1 cellular context compared by ENCODE assay signal in the genomic region with DNA sequence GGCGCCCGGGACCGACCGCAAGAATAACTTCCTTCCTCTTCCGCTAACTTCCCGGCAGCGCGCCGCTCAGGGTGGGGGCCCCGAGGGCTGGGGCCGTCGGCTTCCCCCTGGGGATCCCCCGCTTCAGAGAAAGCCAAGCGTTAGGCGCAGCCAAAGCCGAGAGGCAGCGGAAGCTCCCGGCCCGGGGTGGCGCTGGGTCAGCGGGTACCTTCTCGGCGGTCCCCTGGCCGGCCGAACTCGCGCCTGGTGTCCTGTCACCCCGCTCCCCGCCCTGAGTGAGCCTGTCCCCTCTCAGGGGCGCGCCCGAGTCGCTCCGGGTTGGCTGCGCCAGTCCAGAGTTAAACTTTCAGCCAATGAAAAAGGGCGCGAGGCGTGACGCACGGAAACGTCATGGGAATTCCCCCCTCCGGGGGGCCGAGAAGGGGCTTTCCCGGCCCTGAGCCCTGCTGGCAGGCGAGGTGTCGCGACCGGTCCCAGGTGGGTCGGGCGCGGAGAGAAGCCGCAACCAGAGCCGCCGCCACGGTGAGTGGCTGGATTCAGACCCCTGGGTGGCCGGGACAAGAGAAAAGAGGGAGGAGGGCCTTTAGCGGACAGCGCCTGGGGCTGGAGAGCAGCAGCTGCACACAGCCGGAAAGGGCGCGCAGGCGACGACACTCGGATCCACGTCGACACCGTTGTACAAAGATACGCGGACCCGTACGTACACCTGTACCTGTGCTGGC.
A peak's percentile ranks its signal among the peaks of the same experiment; 100 is the strongest.
TF ChIP-seq lines count a peak whose summit lies in the region.

No MANE protein-coding gene starts in this region.

TF ChIP-seq in GM12878, 131 proteins besides CTCF, POLR2A, EP300 and RAD21 (continued from another document):
- TF ChIP-seq, protein P1, sequence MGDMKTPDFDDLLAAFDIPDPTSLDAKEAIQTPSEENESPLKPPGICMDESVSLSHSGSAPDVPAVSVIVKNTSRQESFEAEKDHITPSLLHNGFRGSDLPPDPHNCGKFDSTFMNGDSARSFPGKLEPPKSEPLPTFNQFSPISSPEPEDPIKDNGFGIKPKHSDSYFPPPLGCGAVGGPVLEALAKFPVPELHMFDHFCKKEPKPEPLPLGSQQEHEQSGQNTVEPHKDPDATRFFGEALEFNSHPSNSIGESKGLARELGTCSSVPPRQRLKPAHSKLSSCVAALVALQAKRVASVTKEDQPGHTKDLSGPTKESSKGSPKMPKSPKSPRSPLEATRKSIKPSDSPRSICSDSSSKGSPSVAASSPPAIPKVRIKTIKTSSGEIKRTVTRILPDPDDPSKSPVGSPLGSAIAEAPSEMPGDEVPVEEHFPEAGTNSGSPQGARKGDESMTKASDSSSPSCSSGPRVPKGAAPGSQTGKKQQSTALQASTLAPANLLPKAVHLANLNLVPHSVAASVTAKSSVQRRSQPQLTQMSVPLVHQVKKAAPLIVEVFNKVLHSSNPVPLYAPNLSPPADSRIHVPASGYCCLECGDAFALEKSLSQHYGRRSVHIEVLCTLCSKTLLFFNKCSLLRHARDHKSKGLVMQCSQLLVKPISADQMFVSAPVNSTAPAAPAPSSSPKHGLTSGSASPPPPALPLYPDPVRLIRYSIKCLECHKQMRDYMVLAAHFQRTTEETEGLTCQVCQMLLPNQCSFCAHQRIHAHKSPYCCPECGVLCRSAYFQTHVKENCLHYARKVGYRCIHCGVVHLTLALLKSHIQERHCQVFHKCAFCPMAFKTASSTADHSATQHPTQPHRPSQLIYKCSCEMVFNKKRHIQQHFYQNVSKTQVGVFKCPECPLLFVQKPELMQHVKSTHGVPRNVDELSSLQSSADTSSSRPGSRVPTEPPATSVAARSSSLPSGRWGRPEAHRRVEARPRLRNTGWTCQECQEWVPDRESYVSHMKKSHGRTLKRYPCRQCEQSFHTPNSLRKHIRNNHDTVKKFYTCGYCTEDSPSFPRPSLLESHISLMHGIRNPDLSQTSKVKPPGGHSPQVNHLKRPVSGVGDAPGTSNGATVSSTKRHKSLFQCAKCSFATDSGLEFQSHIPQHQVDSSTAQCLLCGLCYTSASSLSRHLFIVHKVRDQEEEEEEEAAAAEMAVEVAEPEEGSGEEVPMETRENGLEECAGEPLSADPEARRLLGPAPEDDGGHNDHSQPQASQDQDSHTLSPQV (IDR thresholded peaks at IDR 0.05), result no peak
- TF ChIP-seq NFXL1 (IDR thresholded peaks at IDR 0.05; ENCODE audit: borderline replicate concordance) (no peak), NKRF (conservative IDR thresholded peaks at IDR 0.05) (peak; percentile 83), ATF7 (IDR thresholded peaks at IDR 0.05; ENCODE audit: low read depth) (peak; percentile 81; the same call in 1 of the 2 replicates), BRCA1 (IDR thresholded peaks at IDR 0.05; ENCODE audit: low read depth, low read length) (no peak), ETV6 (conservative IDR thresholded peaks at IDR 0.05 in 1 of 2, IDR thresholded peaks at IDR 0.05 in 1 of 2; ENCODE audit: borderline replicate concordance in 1 of 2, low read depth in 1 of 2) (peak; percentile 100), RELA (IDR thresholded peaks at IDR 0.05; ENCODE audit: borderline replicate concordance, partially characterized antibody) (peak; percentile 100), ZNF217 (IDR thresholded peaks at IDR 0.05) (no peak), KDM1A (IDR thresholded peaks at IDR 0.05; ENCODE audit: borderline replicate concordance) (no peak), SUZ12 (IDR thresholded peaks at IDR 0.05; ENCODE audit: unreplicated experiment) (no peak), NRF1 (conservative IDR thresholded peaks at IDR 0.05; ENCODE audit: low read depth, low read length) (no peak), BACH1 (IDR thresholded peaks at IDR 0.05; ENCODE audit: borderline replicate concordance) (peak; percentile 98), GATAD2B (conservative IDR thresholded peaks at IDR 0.05; ENCODE audit: low read depth) (peak; percentile 80), SPI1 (IDR thresholded peaks at IDR 0.05; ENCODE audit: borderline replicate concordance, insufficient read depth, low read depth, low read length) (peak; percentile 69), RBBP5 (conservative IDR thresholded peaks at IDR 0.05) (no peak), RAD51 (IDR thresholded peaks at IDR 0.05) (no peak), LARP7 (IDR thresholded peaks at IDR 0.05) (peak; percentile 67), CHD4 (IDR thresholded peaks at IDR 0.05) (no peak), JUND (IDR thresholded peaks at IDR 0.05; ENCODE audit: low read depth, low read length) (no peak), ZNF24 (IDR thresholded peaks at IDR 0.05) (peak; percentile 34; the same call in 1 of the 2 replicates), ATF3 (IDR thresholded peaks at IDR 0.05; ENCODE audit: borderline replicate concordance, extremely low read depth, low read depth, low read length) (no peak), KAT2A (conservative IDR thresholded peaks at IDR 0.05; ENCODE audit: control insufficient read depth, low read depth, low read length) (no peak)
- TF ChIP-seq, protein P2, sequence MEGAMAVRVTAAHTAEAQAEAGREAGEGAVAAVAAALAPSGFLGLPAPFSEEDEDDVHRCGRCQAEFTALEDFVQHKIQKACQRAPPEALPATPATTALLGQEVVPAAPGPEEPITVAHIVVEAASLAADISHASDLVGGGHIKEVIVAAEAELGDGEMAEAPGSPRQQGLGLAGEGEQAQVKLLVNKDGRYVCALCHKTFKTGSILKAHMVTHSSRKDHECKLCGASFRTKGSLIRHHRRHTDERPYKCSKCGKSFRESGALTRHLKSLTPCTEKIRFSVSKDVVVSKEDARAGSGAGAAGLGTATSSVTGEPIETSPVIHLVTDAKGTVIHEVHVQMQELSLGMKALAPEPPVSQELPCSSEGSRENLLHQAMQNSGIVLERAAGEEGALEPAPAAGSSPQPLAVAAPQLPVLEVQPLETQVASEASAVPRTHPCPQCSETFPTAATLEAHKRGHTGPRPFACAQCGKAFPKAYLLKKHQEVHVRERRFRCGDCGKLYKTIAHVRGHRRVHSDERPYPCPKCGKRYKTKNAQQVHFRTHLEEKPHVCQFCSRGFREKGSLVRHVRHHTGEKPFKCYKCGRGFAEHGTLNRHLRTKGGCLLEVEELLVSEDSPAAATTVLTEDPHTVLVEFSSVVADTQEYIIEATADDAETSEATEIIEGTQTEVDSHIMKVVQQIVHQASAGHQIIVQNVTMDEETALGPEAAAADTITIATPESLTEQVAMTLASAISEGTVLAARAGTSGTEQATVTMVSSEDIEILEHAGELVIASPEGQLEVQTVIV (IDR thresholded peaks at IDR 0.05; ENCODE audit: borderline replicate concordance, partially characterized antibody), result peak; percentile 9
- TF ChIP-seq, protein P3, sequence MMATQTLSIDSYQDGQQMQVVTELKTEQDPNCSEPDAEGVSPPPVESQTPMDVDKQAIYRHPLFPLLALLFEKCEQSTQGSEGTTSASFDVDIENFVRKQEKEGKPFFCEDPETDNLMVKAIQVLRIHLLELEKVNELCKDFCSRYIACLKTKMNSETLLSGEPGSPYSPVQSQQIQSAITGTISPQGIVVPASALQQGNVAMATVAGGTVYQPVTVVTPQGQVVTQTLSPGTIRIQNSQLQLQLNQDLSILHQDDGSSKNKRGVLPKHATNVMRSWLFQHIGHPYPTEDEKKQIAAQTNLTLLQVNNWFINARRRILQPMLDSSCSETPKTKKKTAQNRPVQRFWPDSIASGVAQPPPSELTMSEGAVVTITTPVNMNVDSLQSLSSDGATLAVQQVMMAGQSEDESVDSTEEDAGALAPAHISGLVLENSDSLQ (IDR thresholded peaks at IDR 0.05), result peak; percentile 54; the same call in 1 of the 2 replicates
- TF ChIP-seq, protein P4, sequence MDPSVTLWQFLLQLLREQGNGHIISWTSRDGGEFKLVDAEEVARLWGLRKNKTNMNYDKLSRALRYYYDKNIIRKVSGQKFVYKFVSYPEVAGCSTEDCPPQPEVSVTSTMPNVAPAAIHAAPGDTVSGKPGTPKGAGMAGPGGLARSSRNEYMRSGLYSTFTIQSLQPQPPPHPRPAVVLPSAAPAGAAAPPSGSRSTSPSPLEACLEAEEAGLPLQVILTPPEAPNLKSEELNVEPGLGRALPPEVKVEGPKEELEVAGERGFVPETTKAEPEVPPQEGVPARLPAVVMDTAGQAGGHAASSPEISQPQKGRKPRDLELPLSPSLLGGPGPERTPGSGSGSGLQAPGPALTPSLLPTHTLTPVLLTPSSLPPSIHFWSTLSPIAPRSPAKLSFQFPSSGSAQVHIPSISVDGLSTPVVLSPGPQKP (IDR thresholded peaks at IDR 0.05; ENCODE audit: low read depth, low read length), result peak; percentile 31; the same call in 1 of the 2 replicates
TF ChIP-seq in GM12878: peak in this region for 64.
